ENCODE assay signal across 1 cellular context in the genomic region with DNA sequence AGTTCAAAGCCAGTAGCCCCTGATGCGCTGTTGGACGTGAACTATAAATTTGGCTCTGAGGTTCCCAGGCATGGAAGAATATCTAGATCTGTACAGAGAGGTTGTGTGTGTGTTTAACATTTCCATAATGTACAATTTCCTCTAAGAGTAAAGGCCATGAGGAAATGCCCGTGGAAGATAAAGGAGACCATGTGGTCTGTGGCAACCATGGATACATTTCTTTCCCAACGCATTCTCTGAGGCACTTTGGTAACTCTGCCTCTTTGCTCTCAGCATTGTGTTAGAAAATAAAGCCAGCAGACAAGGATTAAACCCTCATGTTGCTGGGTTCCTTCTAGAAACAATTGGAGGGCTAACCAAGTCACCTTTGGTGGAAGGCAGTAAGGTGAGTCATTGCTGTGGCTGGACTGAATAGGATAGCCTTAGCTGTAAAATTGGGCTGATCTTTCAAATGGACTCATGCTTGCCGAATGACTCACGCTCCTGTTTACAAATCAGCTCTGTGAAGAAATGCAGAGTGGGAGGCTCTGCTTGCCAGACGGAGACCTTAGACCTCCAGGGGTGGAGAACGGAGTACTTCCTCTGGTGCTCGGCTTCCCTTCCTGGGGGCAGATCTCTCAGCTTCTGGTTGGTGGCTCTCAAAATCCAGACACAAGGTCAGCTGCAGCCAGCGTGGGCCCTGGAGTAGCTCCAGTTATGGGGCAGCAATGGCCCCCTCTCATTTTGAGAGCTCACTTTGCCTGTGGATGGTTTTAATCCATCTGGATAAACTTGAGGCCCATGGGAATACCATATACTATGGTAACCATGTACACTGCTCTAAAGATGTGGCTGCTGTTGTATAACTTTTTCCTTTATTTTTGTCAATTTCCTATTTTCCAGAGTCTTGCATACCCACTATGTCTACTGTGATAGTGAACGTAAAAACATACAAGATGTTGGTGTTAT.
TF ChIP-seq lines count a peak whose summit lies in the region.

No MANE protein-coding gene starts in this region.

TF ChIP-seq in H1, 55 proteins besides CTCF, POLR2A, EP300 and RAD21 (continued from another document):
- no peak for TF ChIP-seq NANOG (IDR thresholded peaks at IDR 0.05; ENCODE audit: insufficient read depth, low read depth, low read length, poor library complexity, severe bottlenecking)
- TF ChIP-seq USF2 (IDR thresholded peaks at IDR 0.05; ENCODE audit: low read length), result no peak
- no peak for TF ChIP-seq KDM5A (IDR thresholded peaks at IDR 0.05; ENCODE audit: low read length)
- TF ChIP-seq SP1 (IDR thresholded peaks at IDR 0.05; ENCODE audit: low read depth, low read length), result no peak
- TF ChIP-seq TBP (IDR thresholded peaks at IDR 0.05; ENCODE audit: low read depth, low read length), result no peak
- peak; percentile 95 for TF ChIP-seq JUND (IDR thresholded peaks at IDR 0.05; ENCODE audit: low read length)
- no peak for TF ChIP-seq RNF2 (IDR thresholded peaks at IDR 0.05; ENCODE audit: borderline replicate concordance, low read depth, low read length, missing control alignments, poor library complexity, severe bottlenecking)
- no peak for TF ChIP-seq SAP30 (IDR thresholded peaks at IDR 0.05; ENCODE audit: insufficient read depth, insufficient replicate concordance, low read length)
- TF ChIP-seq ZNF274 (IDR thresholded peaks at IDR 0.05; ENCODE audit: borderline replicate concordance, extremely low read depth, low read length), result no peak
